In the genomic region with DNA sequence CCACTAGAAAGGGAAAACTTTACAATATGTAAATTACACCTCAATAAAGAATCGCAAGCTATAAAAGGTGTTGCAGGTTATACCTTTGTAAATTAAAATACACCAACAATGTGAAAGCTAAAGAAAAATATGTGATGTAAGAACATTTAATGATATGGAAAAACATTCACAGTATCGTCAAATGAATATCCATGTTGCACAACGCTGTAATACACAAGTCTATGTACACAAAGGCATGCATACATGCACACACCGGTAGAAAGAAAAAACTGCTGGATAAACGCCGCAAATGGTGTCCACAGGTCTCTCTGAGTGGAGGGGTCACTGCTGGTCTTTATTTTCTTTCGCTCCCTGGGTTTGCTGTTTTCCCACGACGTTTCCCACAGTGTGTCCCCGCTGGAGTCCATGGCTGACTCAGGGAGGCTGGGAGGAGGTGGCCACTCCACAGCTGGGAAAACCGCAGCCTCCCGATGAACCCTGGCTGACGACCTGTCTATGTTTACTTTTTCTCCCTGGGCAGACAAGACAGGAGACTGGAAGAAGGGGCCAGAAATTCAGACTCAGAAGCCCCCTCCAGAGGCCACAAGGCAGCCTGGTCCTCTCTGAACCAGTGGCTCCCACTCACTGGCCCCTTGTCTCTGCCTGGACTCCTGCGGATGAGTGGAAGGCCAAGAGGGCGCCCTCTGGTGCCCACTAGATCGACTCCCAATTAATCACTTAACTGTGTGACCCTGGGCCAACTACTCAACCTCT, we compare ENCODE assay signal across 8 cellular contexts. TPM values are rescaled to one million over a fixed set of nuclear protein-coding genes. Genes with fewer than 3 reads are reported as not detected.
DNase-seq lines count a peak whose midpoint lies in the region; ATAC-seq and TF ChIP-seq lines count a peak whose summit lies in the region.

No MANE protein-coding gene starts in this region.

- CTCF ChIA-PET in activated CD4-positive, alpha-beta T cell treated with anti-CD3 and anti-CD28 coated beads, Interleukin-2, amount 10 ng/mL, durations not matched to agents 7 days and 5 days (lab: Charles Lee), result no interaction called here

- H3K27ac Mint-ChIP-seq in endothelial cell (ENCODE audit: unreplicated experiment), result no peak overlapping the region
- peak overlapping the region; percentile 92 for H3K27ac Mint-ChIP-seq in neural crest cell (ENCODE audit: unreplicated experiment)
- H3K27ac Mint-ChIP-seq in activated CD4-positive, alpha-beta T cell treated with anti-CD3 and anti-CD28 coated beads, Interleukin-2, amount 10 ng/mL, durations not matched to agents 7 days and 5 days, result no peak overlapping the region

- H3K4me3 Mint-ChIP-seq in endothelial cell (ENCODE audit: unreplicated experiment) (no peak overlapping the region), neural crest cell (peak overlapping the region; percentile 64)
- H3K4me3 Mint-ChIP-seq in activated CD4-positive, alpha-beta T cell treated with anti-CD3 and anti-CD28 coated beads, Interleukin-2, amount 10 ng/mL, durations not matched to agents 7 days and 5 days, result no peak overlapping the region

- peak; percentile 76 for DNase-seq in ELR (ENCODE audit: low read depth)
- peak; percentile 40 to 76 for DNase-seq in NCI-H526 (lab: John Stamatoyannopoulos, UW)
- DNase-seq in endothelial cell (ENCODE audit: low spot score), result peak; percentile 38
- peak; percentile 38 for DNase-seq in neural crest cell (ENCODE audit: low read depth, low spot score)
- no peak for DNase-seq in activated CD4-positive, alpha-beta T cell treated with anti-CD3 and anti-CD28 coated beads, Interleukin-2, amount 10 ng/mL, durations not matched to agents 7 days and 5 days
- no peak for DNase-seq in NCI-H345 (lab: John Stamatoyannopoulos, UW)

- TF ChIP-seq CTCF in endothelial cell (IDR thresholded peaks at IDR 0.05; ENCODE audit: unreplicated experiment) (peak; percentile 34), neural crest cell (conservative IDR thresholded peaks at IDR 0.05) (peak; percentile 55)

- no peaks in the 10 kb centered on the region for H3K9me3 Mint-ChIP-seq in endothelial cell (ENCODE audit: unreplicated experiment)
- no peaks in the 10 kb centered on the region for H3K9me3 Mint-ChIP-seq in neural crest cell
- H3K9me3 Mint-ChIP-seq in activated CD4-positive, alpha-beta T cell treated with anti-CD3 and anti-CD28 coated beads, Interleukin-2, amount 10 ng/mL, durations not matched to agents 7 days and 5 days, result no peaks in the 10 kb centered on the region

- POLR2A ChIA-PET in activated CD4-positive, alpha-beta T cell treated with anti-CD3 and anti-CD28 coated beads, Interleukin-2, amount 10 ng/mL, durations not matched to agents 7 days and 5 days (lab: Charles Lee), result no interaction called here

- ATAC-seq in HG03432 (IDR thresholded peaks at IDR 0.05; ENCODE audit: unreplicated experiment) (no peak), HG03342 (IDR thresholded peaks at IDR 0.05; ENCODE audit: unreplicated experiment) (no peak)

- H3K27me3 Mint-ChIP-seq in endothelial cell (ENCODE audit: unreplicated experiment) (peaks cover 2% of the 10 kb centered on the region), neural crest cell (ENCODE audit: low read depth) (no peaks in the 10 kb centered on the region)
- H3K27me3 Mint-ChIP-seq in activated CD4-positive, alpha-beta T cell treated with anti-CD3 and anti-CD28 coated beads, Interleukin-2, amount 10 ng/mL, durations not matched to agents 7 days and 5 days, result peaks cover 18% of the 10 kb centered on the region

- H3K36me3 Mint-ChIP-seq in endothelial cell (ENCODE audit: low read depth, unreplicated experiment) (peaks cover 4% of the 10 kb centered on the region), neural crest cell (ENCODE audit: low read depth) (no peaks in the 10 kb centered on the region)
- H3K36me3 Mint-ChIP-seq in activated CD4-positive, alpha-beta T cell treated with anti-CD3 and anti-CD28 coated beads, Interleukin-2, amount 10 ng/mL, durations not matched to agents 7 days and 5 days (ENCODE audit: low read depth), result no peaks in the 10 kb centered on the region

- H3K4me1 Mint-ChIP-seq in endothelial cell (ENCODE audit: unreplicated experiment) (no peaks in the 10 kb centered on the region), neural crest cell (peaks cover 67% of the 10 kb centered on the region)
- no peaks in the 10 kb centered on the region for H3K4me1 Mint-ChIP-seq in activated CD4-positive, alpha-beta T cell treated with anti-CD3 and anti-CD28 coated beads, Interleukin-2, amount 10 ng/mL, durations not matched to agents 7 days and 5 days

RNA-seq across cellular contexts. Expression of a gene that starts 13.0 kb away (rescaled TPM):
- not detected for total RNA-seq in endothelial cell (ENCODE audit: unreplicated experiment)
- not detected in 2 replicates for total RNA-seq in neural crest cell
- total RNA-seq in activated CD4-positive, alpha-beta T cell treated with anti-CD3 and anti-CD28 coated beads, Interleukin-2, amount 10 ng/mL, durations not matched to agents 7 days and 5 days, result not detected

RNA-seq across cellular contexts. Expression of a gene that starts 30.5 kb away (rescaled TPM):
- total RNA-seq in endothelial cell (ENCODE audit: unreplicated experiment) (not detected), neural crest cell (8.6 and 9.5 TPM in 2 replicates)
- total RNA-seq in activated CD4-positive, alpha-beta T cell treated with anti-CD3 and anti-CD28 coated beads, Interleukin-2, amount 10 ng/mL, durations not matched to agents 7 days and 5 days, result not detected

RNA-seq across cellular contexts. Expression of a gene that starts 55.3 kb away (rescaled TPM):
- total RNA-seq in endothelial cell (ENCODE audit: unreplicated experiment), result 1.2 TPM
- not detected in 2 replicates for total RNA-seq in neural crest cell
- total RNA-seq in activated CD4-positive, alpha-beta T cell treated with anti-CD3 and anti-CD28 coated beads, Interleukin-2, amount 10 ng/mL, durations not matched to agents 7 days and 5 days, result not detected

Comparison
In these comparisons a context has a peak if more than half of its experiments do, and no peak if none do; other contexts are left out.
1. DNase-seq: peak in ELR (single experiment), NCI-H526 (2 of 2), endothelial cell (single experiment) and neural crest cell (single experiment); none in activated CD4-positive, alpha-beta T cell treated with anti-CD3 and anti-CD28 coated beads, Interleukin-2, amount 10 ng/mL, durations not matched to agents 7 days and 5 days (single experiment) and NCI-H345 (single experiment).